Comparison of ENCODE assay signal across 26 cellular contexts in the genomic region with DNA sequence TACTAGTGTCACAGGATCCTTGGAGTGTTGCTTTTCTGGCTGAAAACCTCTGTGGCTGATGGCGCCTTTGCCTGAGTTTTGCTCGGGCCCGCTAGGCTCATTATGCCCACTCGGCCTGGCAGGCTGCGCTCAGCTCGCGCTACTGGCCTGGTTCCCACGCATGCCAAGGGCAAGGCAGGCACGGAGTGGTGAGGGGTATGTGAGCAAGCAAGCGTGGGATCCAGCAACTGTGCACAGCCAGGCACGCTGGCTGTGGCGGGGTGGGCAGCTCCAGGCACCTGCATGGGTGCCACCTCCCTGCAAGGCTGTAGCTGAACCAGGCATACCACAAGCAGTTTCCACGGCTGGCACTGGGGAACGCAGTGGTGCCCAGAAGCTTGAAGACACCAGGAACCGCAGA.
"Had no signal": no experiment of that assay in that cellular context is flagged by ENCODE, and none has a peak within 500 bp of the region (broad histone marks: within the 10 kb centered on the region; RNA-seq: fewer than 3 reads in every experiment).

No MANE protein-coding gene starts in this region.

- H3K9me3 ChIP-seq: gastrocnemius medialis, mucosa of descending colon had no signal

- H3K4me3 ChIP-seq: coronary artery, dorsolateral prefrontal cortex, esophagus squamous epithelium, gastrocnemius medialis, heart left ventricle, hepatocyte, left lung, lung, mucosa of descending colon had no signal

- H3K36me3 Mint-ChIP-seq: immature natural killer cell, memory B cell, naive B cell had no signal

- H3K4me3 Mint-ChIP-seq: immature natural killer cell, memory B cell had no signal

- H3K27me3 Mint-ChIP-seq: memory B cell, naive B cell had no signal

- H2AFZ ChIP-seq: hepatocyte had no signal

- H3K79me2 ChIP-seq: hepatocyte had no signal

- H3K4me1 ChIP-seq: esophagus squamous epithelium, gastrocnemius medialis, heart left ventricle, left lung had no signal

- ATAC-seq: esophagus mucosa, gastrocnemius medialis, heart left ventricle, left cardiac atrium, left lung, left ventricle myocardium superior, mucosa of descending colon had no signal

- H3K4me2 ChIP-seq: hepatocyte had no signal

- H3K27ac ChIP-seq: coronary artery, dorsolateral prefrontal cortex, epithelial cell of prostate, esophagus squamous epithelium, gastrocnemius medialis, heart left ventricle, hepatocyte, left lung had no signal

- H3K36me3 ChIP-seq: esophagus squamous epithelium, gastrocnemius medialis, heart left ventricle, left lung had no signal

- H3K9me3 Mint-ChIP-seq: memory B cell had no signal

- DNase-seq: dermis blood vessel endothelial cell; dorsolateral prefrontal cortex; effector CD4-positive, alpha-beta T cell; effector memory CD4-positive, alpha-beta T cell; erythroblast; esophagus squamous epithelium; foreskin fibroblast; foreskin melanocyte; gastrocnemius medialis; heart left ventricle; hypothalamus; immature natural killer cell; islet precursor cell; left cardiac atrium; left ventricle myocardium superior; mammary epithelial cell; mesendoderm; naive B cell had no signal

- H3K27me3 ChIP-seq: dorsolateral prefrontal cortex, esophagus squamous epithelium, gastrocnemius medialis, heart left ventricle, hepatocyte, left lung had no signal

- H3K27ac Mint-ChIP-seq: immature natural killer cell, memory B cell, naive B cell had no signal

- H3K4me1 Mint-ChIP-seq: immature natural killer cell, memory B cell, naive B cell had no signal
